1 cellular context compared by ENCODE assay signal in genomic region chr12:90945070-90945649, GRCh38.
TF ChIP-seq lines count a peak whose summit lies in the region.

No MANE protein-coding gene starts in this region.

TF ChIP-seq in GM12878, 131 proteins besides CTCF, POLR2A, EP300 and RAD21:
- TF ChIP-seq SMC3 (IDR thresholded peaks at IDR 0.05; ENCODE audit: borderline replicate concordance, low read length) = peak; percentile 26; the same call in 1 of the 2 replicates
- TF ChIP-seq MEF2B (IDR thresholded peaks at IDR 0.05; ENCODE audit: partially characterized antibody, poor library complexity, severe bottlenecking) = no peak
